8 cellular contexts compared by ENCODE assay signal in the genomic region with DNA sequence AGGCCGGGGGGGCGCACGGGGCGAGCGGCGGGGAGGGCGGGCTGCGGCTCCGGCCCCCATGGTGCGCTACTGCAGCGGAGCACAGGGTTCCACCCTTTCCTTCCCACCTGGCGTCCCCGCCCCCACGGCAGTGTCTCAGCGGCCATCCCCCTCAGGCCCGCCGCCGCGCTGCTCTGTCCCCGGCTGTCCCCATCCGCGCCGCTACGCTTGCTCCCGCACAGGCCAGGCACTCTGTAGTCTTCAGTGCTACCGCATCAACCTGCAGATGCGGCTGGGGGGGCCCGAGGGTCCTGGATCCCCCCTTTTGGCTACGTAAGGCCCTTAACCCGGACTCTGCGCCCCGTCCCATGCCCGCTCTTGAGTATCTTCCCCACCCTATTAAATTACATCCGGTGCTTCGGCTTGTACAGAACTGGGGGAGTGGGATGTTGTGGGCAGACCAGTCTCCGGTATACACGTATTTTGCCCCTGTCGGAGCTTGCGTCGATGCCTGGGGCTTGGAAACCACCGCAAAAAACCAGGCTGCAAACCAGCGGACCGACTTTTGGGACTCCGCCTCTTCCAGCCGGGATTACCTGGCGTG. TPM values are rescaled to one million over a fixed set of nuclear protein-coding genes. Genes with fewer than 3 reads are reported as not detected.
DNase-seq lines count a peak whose midpoint lies in the region; ATAC-seq, FAIRE-seq and TF ChIP-seq lines count a peak whose summit lies in the region.

No MANE protein-coding gene starts in this region.

- H2AK5ac ChIP-seq in IMR-90 (ENCODE audit: low read depth, low read length) = no peak overlapping the region

- FAIRE-seq in RCC 7860 (lab: Jason Lieb, UNC) = no peak

- H3K18ac ChIP-seq in IMR-90 (ENCODE audit: low read depth, low read length) = no peak overlapping the region

- peak overlapping the region; percentile 21 for H4K5ac ChIP-seq in IMR-90 (ENCODE audit: low read depth, low read length)

- no peak overlapping the region for H2BK20ac ChIP-seq in IMR-90 (ENCODE audit: low read depth, low read length)

- H2AK9ac ChIP-seq in IMR-90 (replicated peaks; ENCODE audit: low read depth, low read length, poor library complexity) = peak overlapping the region; percentile 89

- in situ Hi-C loops in IMR-90 (cut with MboI; ENCODE audit: low sequenced_read_pairs) = no loop called here

- H3K4me1 ChIP-seq in IMR-90 (ENCODE audit: control insufficient read depth, insufficient read depth, low read length) (peaks cover 10% of the 10 kb centered on the region), iPS-18a (ENCODE audit: control insufficient read depth, low read depth, low read length) (peaks cover 6% of the 10 kb centered on the region)

- H3K27me3 ChIP-seq in IMR-90 (ENCODE audit: control insufficient read depth, insufficient read depth, low read length) (no peaks in the 10 kb centered on the region), iPS-18a (ENCODE audit: control insufficient read depth, insufficient read depth, low read length) (no peaks in the 10 kb centered on the region)

- H3K9ac ChIP-seq in IMR-90 (ENCODE audit: low read depth, low read length) (peak overlapping the region; percentile 41), iPS-18a (ENCODE audit: low read length) (peak overlapping the region; percentile 86)

- H3K79me1 ChIP-seq in IMR-90 (ENCODE audit: low read depth in 1 of 2, low read length in 2 of 2) = peaks cover 15 to 44% of the 10 kb centered on the region in 2 experiments

- POLR2A ChIA-PET in IMR-90 (lab: Charles Lee; ENCODE audit: unreplicated experiment) = no interaction called here

- H3K9me3 ChIP-seq in IMR-90 (ENCODE audit: control insufficient read depth, insufficient read depth, low read length) = no peaks in the 10 kb centered on the region
- no peaks in the 10 kb centered on the region for H3K9me3 ChIP-seq in iPS-18a (ENCODE audit: control insufficient read depth, low read depth, low read length)

- dilution Hi-C loops in IMR-90 (cut with HindIII; ENCODE audit: low sequenced_read_pairs, unreplicated experiment) = no loop called here

- TF ChIP-seq POLR2A in IMR-90 (IDR thresholded peaks at IDR 0.05; ENCODE audit: low read depth, low read length) = no peak

- ATAC-seq in GM21423 (IDR thresholded peaks at IDR 0.05; ENCODE audit: unreplicated experiment) = peak; percentile 24
- ATAC-seq in IMR-90 (ENCODE audit: low read depth) = peak; percentile 6

- peak overlapping the region; percentile 74 for H3K4me2 ChIP-seq in IMR-90 (ENCODE audit: low read depth, low read length)

- peaks cover 15% of the 10 kb centered on the region for H3K36me3 ChIP-seq in IMR-90 (ENCODE audit: control insufficient read depth, insufficient read depth, low read length)
- H3K36me3 ChIP-seq in iPS-18a (ENCODE audit: control insufficient read depth, low read depth, low read length) = peaks cover 18% of the 10 kb centered on the region

- no peak overlapping the region for H2BK120ac ChIP-seq in IMR-90 (ENCODE audit: low read depth, low read length)

- CTCF ChIA-PET in IMR-90 (lab: Yijun Ruan, JAX) = interaction anchor here (0.5 to 0.6 kb wide), 2 partner anchors 10 to 912 kb away, joined by 3 to 4 read pairs; no protein-coding TSS in a partner anchor

- peak overlapping the region; percentile 31; the same call in 1 of the 2 replicates for H4K91ac ChIP-seq in IMR-90 (ENCODE audit: insufficient read depth, low read depth, low read length)

- peak overlapping the region; percentile 52 for H3K4me3 ChIP-seq in IMR-90 (ENCODE audit: insufficient read depth, low read depth, low read length)
- H3K4me3 ChIP-seq in iPS-18a (ENCODE audit: low read length) = peak overlapping the region; percentile 74

- H2BK15ac ChIP-seq in IMR-90 (ENCODE audit: low read depth, low read length) = no peak overlapping the region

- no TSS peak for BruUV-seq in IMR-90 (replicated peaks; lab: Mats Ljungman, UMichigan)

- no peak overlapping the region for H3K56ac ChIP-seq in IMR-90 (ENCODE audit: extremely low read depth, insufficient read depth, low read length)

- H3K27ac ChIP-seq in IMR-90 (ENCODE audit: insufficient read depth, low read length) (peak overlapping the region; percentile 20), iPS-18a (ENCODE audit: low read length) (peak overlapping the region; percentile 56)

- H3K9me1 ChIP-seq in IMR-90 (ENCODE audit: insufficient read depth, low read length) = 0 out of 2 replicates have a peak, but pooled peaks cover 3% of the 10 kb centered on the region

- no peaks in the 10 kb centered on the region for H4K20me1 ChIP-seq in IMR-90 (ENCODE audit: insufficient read depth, low read length)

- H3K14ac ChIP-seq in IMR-90 (replicated peaks; ENCODE audit: low read depth, low read length) = peak overlapping the region; percentile 21; the same call in 1 of the 2 replicates

- TF ChIP-seq CTCF in IMR-90 (conservative IDR thresholded peaks at IDR 0.05; ENCODE audit: low read depth, low read length) = no peak

- DNase-seq in DMS153 (lab: John Stamatoyannopoulos, UW) = peak; percentile 48
- no peak for DNase-seq in IMR-90
- DNase-seq in T-helper 1 cell = peak; percentile 64 to 84 (median 71)
- DNase-seq in anterior cingulate cortex (lab: John Stamatoyannopoulos, UW) = peak in 39 of 58 donors; percentile 37 to 86 (median 64)
- DNase-seq in stimulated activated CD4-positive, alpha-beta T cell treated with anti-CD3 and anti-CD28 coated beads, Interleukin-15, amount 100 ng/mL, for 1 hour (ENCODE audit: low read depth in 1 of 2, low spot score in 1 of 2) = peak; percentile 64 to 76
- no peak for DNase-seq in RCC 7860 (ENCODE audit: low spot score)

- peak overlapping the region; percentile 2 to 95; a peak in 3 of 4 replicates for H4K8ac ChIP-seq in IMR-90 (ENCODE audit: low read depth in 2 of 2, low read length in 2 of 2)

- 0 out of 2 replicates have a peak overlapping the region, but pooled peaks have one; percentile 55 for H3K23ac ChIP-seq in IMR-90 (ENCODE audit: low read depth, low read length)

- peak overlapping the region; percentile 54 for H3K4ac ChIP-seq in IMR-90 (ENCODE audit: low read depth, low read length)

- H2AFZ ChIP-seq in IMR-90 (replicated peaks; ENCODE audit: low read length, poor library complexity) = peak overlapping the region; percentile 92

- intact Hi-C loops in IMR-90 (cut with micrococcal nuclease) = no loop called here

- peak overlapping the region; percentile 48 for H2BK5ac ChIP-seq in IMR-90 (ENCODE audit: low read depth, low read length, poor library complexity, severe bottlenecking)

- no peak for TF ChIP-seq RAD21 in IMR-90 (IDR thresholded peaks at IDR 0.05; ENCODE audit: low read length)

- WGBS in IMR-90 (ENCODE audit: extremely low coverage in 2 of 2, insufficient read length in 1 of 2), 2 experiments = 0% methylated on average over 19 of the region's 46 CpGs; no CpG with 5 or more reads in 1 of the 2 experiments

TF ChIP-seq in IMR-90, 13 proteins besides CTCF, POLR2A, EP300 and RAD21:
- TF ChIP-seq MAZ (IDR thresholded peaks at IDR 0.05; ENCODE audit: borderline replicate concordance, low read depth, low read length) (0 out of 2 replicates have a peak, but pooled peaks have one; percentile 13), MAFK (IDR thresholded peaks at IDR 0.05; ENCODE audit: low read depth, low read length) (no peak)

RNA-seq across cellular contexts. Expression of a gene that starts 0.6 kb away (rescaled TPM):
- total RNA-seq in IMR-90 (2012; rRNA removed) = 22.2 and 22.9 TPM in 2 replicates
- polyA plus RNA-seq in IMR-90 (2012; rRNA removed) = 78.5 and 89.3 TPM in 2 replicates
- polyA plus RNA-seq in IMR-90 (2012; cell fraction: cytosol; rRNA removed) = 114 and 155 TPM in 2 replicates
- 453 and 544 TPM in 2 replicates for polyA plus RNA-seq in IMR-90 (2012; cell fraction: nucleus; rRNA removed; ENCODE audit: low replicate concordance)

RNA-seq across cellular contexts. Expression of a gene that starts 2.8 kb away (rescaled TPM):
- 4.5 and 5.3 TPM in 2 replicates for total RNA-seq in IMR-90 (2012; rRNA removed)
- polyA plus RNA-seq in IMR-90 (2012; rRNA removed) = 9.2 and 10.5 TPM in 2 replicates
- polyA plus RNA-seq in IMR-90 (2012; cell fraction: cytosol; rRNA removed) = 11.0 and 11.1 TPM in 2 replicates
- polyA plus RNA-seq in IMR-90 (2012; cell fraction: nucleus; rRNA removed; ENCODE audit: low replicate concordance) = 54.7 and 124 TPM in 2 replicates

RNA-seq across cellular contexts. Expression of a gene that starts 7.5 kb away (rescaled TPM):
- 17.8 and 21.0 TPM in 2 replicates for total RNA-seq in IMR-90 (2012; rRNA removed)
- 45.9 and 48.4 TPM in 2 replicates for polyA plus RNA-seq in IMR-90 (2012; rRNA removed)
- 50.7 and 51.7 TPM in 2 replicates for polyA plus RNA-seq in IMR-90 (2012; cell fraction: cytosol; rRNA removed)
- 144 and 264 TPM in 2 replicates for polyA plus RNA-seq in IMR-90 (2012; cell fraction: nucleus; rRNA removed; ENCODE audit: low replicate concordance)

RNA-seq across cellular contexts. Expression of a gene that starts 14.8 kb away (rescaled TPM):
- total RNA-seq in IMR-90 (2012; rRNA removed) = 5.2 and 6.7 TPM in 2 replicates
- polyA plus RNA-seq in IMR-90 (2012; rRNA removed) = 39.0 and 51.9 TPM in 2 replicates
- 41.9 and 42.8 TPM in 2 replicates for polyA plus RNA-seq in IMR-90 (2012; cell fraction: cytosol; rRNA removed)
- 47.2 and 70.9 TPM in 2 replicates for polyA plus RNA-seq in IMR-90 (2012; cell fraction: nucleus; rRNA removed; ENCODE audit: low replicate concordance)

RNA-seq across cellular contexts. Expression of a gene that starts 15.9 kb away (rescaled TPM):
- 9.4 and 11.1 TPM in 2 replicates for total RNA-seq in IMR-90 (2012; rRNA removed)
- 19.7 and 22.3 TPM in 2 replicates for polyA plus RNA-seq in IMR-90 (2012; rRNA removed)
- 12.9 and 13.5 TPM in 2 replicates for polyA plus RNA-seq in IMR-90 (2012; cell fraction: cytosol; rRNA removed)
- polyA plus RNA-seq in IMR-90 (2012; cell fraction: nucleus; rRNA removed; ENCODE audit: low replicate concordance) = 92.0 and 105 TPM in 2 replicates

Comparison
In these comparisons a context has a peak if more than half of its experiments do, and no peak if none do; other contexts are left out.
1. DNase-seq: peak in DMS153 (single experiment), T-helper 1 cell (5 of 5), anterior cingulate cortex (39 of 58) and stimulated activated CD4-positive, alpha-beta T cell treated with anti-CD3 and anti-CD28 coated beads, Interleukin-15, amount 100 ng/mL, for 1 hour (2 of 2); none in IMR-90 (single experiment) and RCC 7860 (single experiment).